ENCODE assay signal across 2 cellular contexts in the genomic region with DNA sequence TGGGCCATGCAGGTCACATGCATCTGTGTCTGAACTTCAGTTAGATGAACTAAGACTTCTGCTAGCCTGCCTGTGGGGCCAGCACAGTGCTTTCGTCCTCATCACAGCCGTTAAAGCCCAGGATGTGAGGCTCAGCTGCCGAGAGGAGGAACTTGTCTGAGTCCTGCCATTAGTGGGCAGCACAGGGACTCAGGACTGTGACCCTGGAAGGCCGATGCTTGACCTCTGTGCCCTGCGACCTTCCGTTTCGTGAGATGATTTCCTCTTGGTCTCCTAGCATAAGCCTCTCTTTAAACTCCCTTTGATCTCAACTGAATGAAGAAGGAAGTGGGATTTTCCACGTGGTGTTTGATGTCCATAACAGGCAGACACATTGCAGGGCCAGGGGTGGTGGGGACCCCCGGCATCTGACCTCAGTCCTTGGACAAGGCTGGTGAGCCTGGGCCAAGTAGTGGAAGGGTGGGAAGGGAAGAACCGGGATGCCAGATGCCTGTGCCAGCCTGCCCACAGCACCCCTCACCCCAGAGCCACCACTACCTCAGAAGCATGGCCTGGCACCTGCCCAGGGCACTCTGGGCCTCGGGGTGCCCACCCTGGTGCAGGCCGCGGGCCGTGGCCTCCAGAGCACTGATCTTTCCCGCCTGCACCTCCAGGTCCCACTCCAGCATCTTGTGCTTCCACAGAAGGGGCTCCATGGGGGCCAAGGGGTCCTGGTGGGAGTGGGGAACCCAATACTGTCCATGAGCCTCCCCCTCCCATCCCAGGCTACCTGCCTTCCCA.
TF ChIP-seq lines count a peak whose summit lies in the region.

No MANE protein-coding gene starts in this region.

TF ChIP-seq in IMR-90, 13 proteins besides CTCF, POLR2A, EP300 and RAD21:
- TF ChIP-seq BHLHE40 (IDR thresholded peaks at IDR 0.05; ENCODE audit: low read depth, low read length) (no peak), FOS (IDR thresholded peaks at IDR 0.05; ENCODE audit: low read depth, low read length) (no peak), MAFK (IDR thresholded peaks at IDR 0.05; ENCODE audit: low read depth, low read length) (no peak), MXI1 (IDR thresholded peaks at IDR 0.05; ENCODE audit: borderline replicate concordance, low read depth, low read length) (no peak), CEBPB (IDR thresholded peaks at IDR 0.05; ENCODE audit: low read depth, low read length) (no peak), RCOR1 (IDR thresholded peaks at IDR 0.05; ENCODE audit: insufficient replicate concordance, low read length) (no peak), CHD1 (IDR thresholded peaks at IDR 0.05; ENCODE audit: low read depth, low read length) (no peak), RFX5 (IDR thresholded peaks at IDR 0.05; ENCODE audit: low read depth, low read length) (no peak)
- TF ChIP-seq, protein P1, sequence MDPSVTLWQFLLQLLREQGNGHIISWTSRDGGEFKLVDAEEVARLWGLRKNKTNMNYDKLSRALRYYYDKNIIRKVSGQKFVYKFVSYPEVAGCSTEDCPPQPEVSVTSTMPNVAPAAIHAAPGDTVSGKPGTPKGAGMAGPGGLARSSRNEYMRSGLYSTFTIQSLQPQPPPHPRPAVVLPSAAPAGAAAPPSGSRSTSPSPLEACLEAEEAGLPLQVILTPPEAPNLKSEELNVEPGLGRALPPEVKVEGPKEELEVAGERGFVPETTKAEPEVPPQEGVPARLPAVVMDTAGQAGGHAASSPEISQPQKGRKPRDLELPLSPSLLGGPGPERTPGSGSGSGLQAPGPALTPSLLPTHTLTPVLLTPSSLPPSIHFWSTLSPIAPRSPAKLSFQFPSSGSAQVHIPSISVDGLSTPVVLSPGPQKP (IDR thresholded peaks at IDR 0.05; ENCODE audit: borderline replicate concordance, low read depth, low read length): no peak
TF ChIP-seq in IMR-90: peak in this region for 0.

TF ChIP-seq in GM12878, 131 proteins besides CTCF, POLR2A, EP300 and RAD21:
- no peak for TF ChIP-seq POLR2AphosphoS5 (IDR thresholded peaks at IDR 0.05; ENCODE audit: low read length)
- TF ChIP-seq, protein P2, sequence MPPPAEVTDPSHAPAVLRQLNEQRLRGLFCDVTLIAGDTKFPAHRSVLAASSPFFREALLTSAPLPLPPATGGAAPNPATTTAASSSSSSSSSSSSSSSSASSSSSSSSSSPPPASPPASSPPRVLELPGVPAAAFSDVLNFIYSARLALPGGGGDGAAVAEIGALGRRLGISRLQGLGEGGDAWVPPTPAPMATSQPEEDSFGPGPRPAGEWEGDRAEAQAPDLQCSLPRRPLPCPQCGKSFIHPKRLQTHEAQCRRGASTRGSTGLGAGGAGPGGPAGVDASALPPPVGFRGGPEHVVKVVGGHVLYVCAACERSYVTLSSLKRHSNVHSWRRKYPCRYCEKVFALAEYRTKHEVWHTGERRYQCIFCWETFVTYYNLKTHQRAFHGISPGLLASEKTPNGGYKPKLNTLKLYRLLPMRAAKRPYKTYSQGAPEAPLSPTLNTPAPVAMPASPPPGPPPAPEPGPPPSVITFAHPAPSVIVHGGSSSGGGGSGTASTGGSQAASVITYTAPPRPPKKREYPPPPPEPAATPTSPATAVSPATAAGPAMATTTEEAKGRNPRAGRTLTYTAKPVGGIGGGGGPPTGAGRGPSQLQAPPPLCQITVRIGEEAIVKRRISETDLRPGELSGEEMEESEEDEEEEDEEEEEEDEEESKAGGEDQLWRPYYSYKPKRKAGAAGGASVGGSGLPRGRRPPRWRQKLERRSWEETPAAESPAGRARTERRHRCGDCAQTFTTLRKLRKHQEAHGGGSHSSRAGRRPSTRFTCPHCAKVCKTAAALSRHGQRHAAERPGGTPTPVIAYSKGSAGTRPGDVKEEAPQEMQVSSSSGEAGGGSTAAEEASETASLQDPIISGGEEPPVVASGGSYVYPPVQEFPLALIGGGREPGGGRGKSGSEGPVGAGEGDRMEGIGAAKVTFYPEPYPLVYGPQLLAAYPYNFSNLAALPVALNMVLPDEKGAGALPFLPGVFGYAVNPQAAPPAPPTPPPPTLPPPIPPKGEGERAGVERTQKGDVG (CRISPR knock-in tag; IDR thresholded peaks at IDR 0.05): no peak
- no peak for TF ChIP-seq JUND (IDR thresholded peaks at IDR 0.05; ENCODE audit: low read depth, low read length)
- TF ChIP-seq YBX1 (IDR thresholded peaks at IDR 0.05): no peak
- TF ChIP-seq HCFC1 (IDR thresholded peaks at IDR 0.05; ENCODE audit: low read length): no peak
- TF ChIP-seq CEBPB (IDR thresholded peaks at IDR 0.05; ENCODE audit: borderline replicate concordance in 1 of 2, low read depth in 2 of 2, low read length in 2 of 2): no peak
- TF ChIP-seq, protein P3, sequence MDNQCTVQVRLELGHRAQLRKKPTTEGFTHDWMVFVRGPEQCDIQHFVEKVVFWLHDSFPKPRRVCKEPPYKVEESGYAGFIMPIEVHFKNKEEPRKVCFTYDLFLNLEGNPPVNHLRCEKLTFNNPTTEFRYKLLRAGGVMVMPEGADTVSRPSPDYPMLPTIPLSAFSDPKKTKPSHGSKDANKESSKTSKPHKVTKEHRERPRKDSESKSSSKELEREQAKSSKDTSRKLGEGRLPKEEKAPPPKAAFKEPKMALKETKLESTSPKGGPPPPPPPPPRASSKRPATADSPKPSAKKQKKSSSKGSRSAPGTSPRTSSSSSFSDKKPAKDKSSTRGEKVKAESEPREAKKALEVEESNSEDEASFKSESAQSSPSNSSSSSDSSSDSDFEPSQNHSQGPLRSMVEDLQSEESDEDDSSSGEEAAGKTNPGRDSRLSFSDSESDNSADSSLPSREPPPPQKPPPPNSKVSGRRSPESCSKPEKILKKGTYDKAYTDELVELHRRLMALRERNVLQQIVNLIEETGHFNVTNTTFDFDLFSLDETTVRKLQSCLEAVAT (IDR thresholded peaks at IDR 0.05): no peak
- TF ChIP-seq NR2C1 (IDR thresholded peaks at IDR 0.05): 0 out of 2 replicates have a peak, but pooled peaks have one; percentile 12
- TF ChIP-seq PAX5 (IDR thresholded peaks at IDR 0.05; ENCODE audit: borderline replicate concordance, low read depth, low read length): no peak
- no peak for TF ChIP-seq SMAD5 (IDR thresholded peaks at IDR 0.05; ENCODE audit: low read depth)
- no peak for TF ChIP-seq CBX5 (IDR thresholded peaks at IDR 0.05; ENCODE audit: low read depth)
- no peak for TF ChIP-seq TAF1 (IDR thresholded peaks at IDR 0.05; ENCODE audit: borderline replicate concordance, low read depth, low read length)
- TF ChIP-seq NR2F1 (conservative IDR thresholded peaks at IDR 0.05): peak; percentile 55
- no peak for TF ChIP-seq BHLHE40 (IDR thresholded peaks at IDR 0.05; ENCODE audit: borderline replicate concordance in 1 of 2, low read depth in 2 of 2, low read length in 1 of 2)
- no peak for TF ChIP-seq GABPA (IDR thresholded peaks at IDR 0.05; ENCODE audit: low read depth)
- no peak for TF ChIP-seq FOXK2 (IDR thresholded peaks at IDR 0.05)
- TF ChIP-seq MEF2A (IDR thresholded peaks at IDR 0.05; ENCODE audit: insufficient read depth, low read depth, low read length): no peak
- no peak for TF ChIP-seq HDAC2 (IDR thresholded peaks at IDR 0.05)
- TF ChIP-seq, protein P4, sequence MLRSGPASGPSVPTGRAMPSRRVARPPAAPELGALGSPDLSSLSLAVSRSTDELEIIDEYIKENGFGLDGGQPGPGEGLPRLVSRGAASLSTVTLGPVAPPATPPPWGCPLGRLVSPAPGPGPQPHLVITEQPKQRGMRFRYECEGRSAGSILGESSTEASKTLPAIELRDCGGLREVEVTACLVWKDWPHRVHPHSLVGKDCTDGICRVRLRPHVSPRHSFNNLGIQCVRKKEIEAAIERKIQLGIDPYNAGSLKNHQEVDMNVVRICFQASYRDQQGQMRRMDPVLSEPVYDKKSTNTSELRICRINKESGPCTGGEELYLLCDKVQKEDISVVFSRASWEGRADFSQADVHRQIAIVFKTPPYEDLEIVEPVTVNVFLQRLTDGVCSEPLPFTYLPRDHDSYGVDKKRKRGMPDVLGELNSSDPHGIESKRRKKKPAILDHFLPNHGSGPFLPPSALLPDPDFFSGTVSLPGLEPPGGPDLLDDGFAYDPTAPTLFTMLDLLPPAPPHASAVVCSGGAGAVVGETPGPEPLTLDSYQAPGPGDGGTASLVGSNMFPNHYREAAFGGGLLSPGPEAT (IDR thresholded peaks at IDR 0.05; ENCODE audit: low read depth): no peak
- no peak for TF ChIP-seq BACH1 (IDR thresholded peaks at IDR 0.05; ENCODE audit: borderline replicate concordance)
- TF ChIP-seq ZNF217 (IDR thresholded peaks at IDR 0.05): no peak
- no peak for TF ChIP-seq MYC (IDR thresholded peaks at IDR 0.05; ENCODE audit: insufficient read depth, insufficient read length, insufficient replicate concordance, low read length, severe bottlenecking)
- peak; percentile 16; the same call in 1 of the 2 replicates for TF ChIP-seq SPI1 (IDR thresholded peaks at IDR 0.05; ENCODE audit: borderline replicate concordance, insufficient read depth, low read depth, low read length)
- TF ChIP-seq SRF (IDR thresholded peaks at IDR 0.05; ENCODE audit: low read depth in 2 of 2, low read length in 2 of 2): no peak
